Comparison of ENCODE assay signal across 1 cellular context in the genomic region with DNA sequence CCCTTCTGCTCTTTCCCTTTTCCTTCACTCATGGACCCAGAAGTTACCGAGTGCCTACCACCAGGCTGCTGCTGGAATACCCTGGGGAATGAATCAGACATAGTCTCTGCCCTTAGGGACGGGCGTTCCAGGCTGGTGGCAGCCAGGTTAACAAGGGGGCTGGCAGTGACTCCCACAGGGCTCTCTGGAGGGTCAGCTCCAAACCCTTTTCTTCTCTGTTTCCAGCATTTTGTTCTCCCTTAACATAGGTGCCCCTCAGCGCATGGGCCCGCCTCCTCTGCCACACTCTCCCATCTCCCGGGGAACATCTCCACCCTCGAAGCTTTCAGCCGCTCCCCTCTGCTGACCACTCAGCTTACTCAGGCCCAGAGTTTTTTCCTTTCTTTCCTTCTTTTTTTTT.
TF ChIP-seq lines count a peak whose summit lies in the region.

No MANE protein-coding gene starts in this region.

TF ChIP-seq in GM12891, 5 proteins besides CTCF, POLR2A, EP300 and RAD21:
- TF ChIP-seq PAX5 (IDR thresholded peaks at IDR 0.05; ENCODE audit: insufficient read depth, low read length, severe bottlenecking) (no peak), TAF1 (IDR thresholded peaks at IDR 0.05; ENCODE audit: low read depth, low read length) (no peak), SPI1 (IDR thresholded peaks at IDR 0.05; ENCODE audit: low read depth, low read length) (no peak), POLR2AphosphoS5 (IDR thresholded peaks at IDR 0.05; ENCODE audit: low read depth, low read length) (no peak), POU2F2 (IDR thresholded peaks at IDR 0.05; ENCODE audit: low read depth, low read length) (no peak)
